17 cellular contexts compared by ENCODE assay signal in genomic region chr20:51432875-51433274, GRCh38.
"Had no signal": no experiment of that assay in that cellular context is flagged by ENCODE, and none has a peak within 500 bp of the region (broad histone marks: within the 10 kb centered on the region; RNA-seq: fewer than 3 reads in every experiment).

No MANE protein-coding gene starts in this region.

- H3K27me3 ChIP-seq: testis, upper lobe of left lung had no signal

- ATAC-seq: activated CD4-positive, alpha-beta T cell treated with anti-CD3 and anti-CD28 coated beads for 36 hours; left lobe of liver; right cardiac atrium; stimulated activated memory B cell treated with anti-CD40 and anti-IgM and Interleukin-4, amounts not matched to agents 10 μg/mL and 1 μg/mL and 100 μg/mL, for 72 hours; WTC11 had no signal

- H3K4me2 ChIP-seq: neural progenitor cell had no signal

- H3K9me3 ChIP-seq: prostate gland, testis, upper lobe of left lung had no signal

- H3K36me3 ChIP-seq: neural progenitor cell, prostate gland had no signal

- H3K4me3 Mint-ChIP-seq: activated CD4-positive, alpha-beta T cell treated with anti-CD3 and anti-CD28 coated beads for 36 hours; activated naive CD4-positive, alpha-beta T cell treated with anti-CD3 and anti-CD28 coated beads, Interleukin-2, amount 50 U/mL, for 24 hours; neural progenitor cell; stimulated activated memory B cell treated with anti-CD40 and anti-IgM and Interleukin-4, amounts not matched to agents 10 μg/mL and 1 μg/mL and 100 μg/mL, for 72 hours; WTC11 had no signal

- H3K9me3 Mint-ChIP-seq: activated naive CD4-positive, alpha-beta T cell treated with anti-CD3 and anti-CD28 coated beads, Interleukin-2, amount 50 U/mL, for 24 hours; neural progenitor cell; stimulated activated memory B cell treated with anti-CD40 and anti-IgM and Interleukin-4, amounts not matched to agents 10 μg/mL and 1 μg/mL and 100 μg/mL, for 72 hours; WTC11 had no signal

- H3K27ac ChIP-seq: neural progenitor cell, prostate gland, testis, upper lobe of left lung had no signal

- H3K4me1 ChIP-seq: neural progenitor cell, prostate gland had no signal

- H3K4me3 ChIP-seq: lung, neural progenitor cell, prostate gland, testis, upper lobe of left lung had no signal

- H2AFZ ChIP-seq: neural progenitor cell had no signal

- H3K36me3 Mint-ChIP-seq: neural progenitor cell, WTC11 had no signal

- H3K27me3 Mint-ChIP-seq: activated CD4-positive, alpha-beta T cell treated with anti-CD3 and anti-CD28 coated beads for 36 hours; activated naive CD4-positive, alpha-beta T cell treated with anti-CD3 and anti-CD28 coated beads, Interleukin-2, amount 50 U/mL, for 24 hours; stimulated activated memory B cell treated with anti-CD40 and anti-IgM and Interleukin-4, amounts not matched to agents 10 μg/mL and 1 μg/mL and 100 μg/mL, for 72 hours had no signal

- H3K27ac Mint-ChIP-seq: activated CD4-positive, alpha-beta T cell treated with anti-CD3 and anti-CD28 coated beads for 36 hours; activated naive CD4-positive, alpha-beta T cell treated with anti-CD3 and anti-CD28 coated beads, Interleukin-2, amount 50 U/mL, for 24 hours; neural progenitor cell; stimulated activated memory B cell treated with anti-CD40 and anti-IgM and Interleukin-4, amounts not matched to agents 10 μg/mL and 1 μg/mL and 100 μg/mL, for 72 hours; WTC11 had no signal

- DNase-seq: activated CD4-positive, alpha-beta T cell treated with anti-CD3 and anti-CD28 coated beads for 36 hours; activated CD8-positive, alpha-beta memory T cell treated with anti-CD3 and anti-CD28 coated beads for 24 hours; activated CD8-positive, alpha-beta memory T cell treated with anti-CD3 and anti-CD28 coated beads, Interleukin-2, amount 50 U/mL, for 48 hours; activated gamma-delta T cell; amniotic stem cell; midbrain; right cardiac atrium; stimulated activated CD4-positive, alpha-beta T cell treated with anti-CD3 and anti-CD28 coated beads, Interleukin-2, amount 100 ng/mL, for 48 hours; testis had no signal

- H3K9ac ChIP-seq: neural progenitor cell had no signal
